11 cellular contexts compared by ENCODE assay signal in the genomic region with DNA sequence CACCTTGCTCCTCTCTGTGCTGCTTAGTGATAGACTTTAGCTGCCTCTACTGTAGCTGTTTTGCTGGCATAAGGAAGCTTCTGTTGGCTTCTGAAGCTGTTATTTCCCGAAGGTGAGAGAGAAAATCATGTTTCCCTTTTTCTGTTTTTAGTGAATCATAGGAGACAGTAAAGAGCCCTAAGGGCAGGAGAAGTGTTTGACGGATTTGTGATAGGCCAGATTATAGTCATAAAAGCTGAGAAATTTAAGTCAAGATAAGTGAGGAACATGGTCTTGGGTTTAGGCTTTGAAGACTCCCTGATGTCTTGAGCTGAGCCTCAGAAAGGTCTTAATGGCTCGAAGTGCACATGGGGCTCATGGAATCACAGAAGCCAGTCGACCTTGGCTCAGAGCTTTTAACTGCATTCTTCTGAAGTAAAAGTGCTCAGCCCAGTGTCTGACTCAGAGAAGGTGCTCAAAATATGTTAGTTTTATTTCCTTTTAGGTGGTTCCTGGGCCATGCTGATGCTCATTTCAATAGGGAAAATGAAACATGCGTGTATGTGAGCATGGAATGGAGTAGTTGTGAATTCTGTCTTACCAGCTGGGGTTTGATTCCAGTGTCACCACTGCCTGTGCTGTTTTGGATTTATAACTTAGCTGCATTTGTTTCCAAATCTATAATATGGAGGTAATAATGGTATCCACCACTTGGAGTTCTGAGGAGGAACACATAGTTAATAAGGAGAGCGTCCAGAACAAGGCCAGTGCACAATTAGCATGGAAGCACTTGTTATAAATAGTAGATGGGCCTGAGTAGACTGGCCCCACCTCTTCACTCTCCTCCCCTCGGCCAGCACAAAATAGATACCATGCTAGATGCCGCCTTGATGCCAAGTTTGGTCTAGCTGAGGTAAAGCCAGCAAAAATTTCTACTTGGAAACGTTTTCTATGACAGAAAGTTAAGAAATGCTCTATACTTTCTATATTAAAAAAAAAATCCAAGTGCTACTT.
DNase-seq lines count a peak whose midpoint lies in the region; ATAC-seq and TF ChIP-seq lines count a peak whose summit lies in the region.
"Had no signal": no experiment of that assay in that cellular context is flagged by ENCODE, and none has a peak within 500 bp of the region (broad histone marks: within the 10 kb centered on the region; RNA-seq: fewer than 3 reads in every experiment).

No MANE protein-coding gene starts in this region.

- H2AFZ ChIP-seq in GM23338, result no peak overlapping the region

- peaks cover 8% of the 10 kb centered on the region; the same call in 1 of the 2 replicates for H3K9me2 ChIP-seq in GM23338 (ENCODE audit: insufficient read depth)

- no peaks in the 10 kb centered on the region; the same call in 1 of the 2 replicates for H3F3A ChIP-seq in GM23338 (replicated peaks; ENCODE audit: low read depth)

- H4K20me1 ChIP-seq in GM23338 (replicated peaks; ENCODE audit: insufficient read depth), result no peaks in the 10 kb centered on the region

- peaks cover 49% of the 10 kb centered on the region for H3K4me1 Mint-ChIP-seq in GM23338
- peaks cover 34% of the 10 kb centered on the region for H3K4me1 Mint-ChIP-seq in central memory CD8-positive, alpha-beta T cell

- no peak for TF ChIP-seq POLR2A in gastrocnemius medialis (IDR thresholded peaks at IDR 0.05)

- intact Hi-C loops in gastrocnemius medialis (cut with DNase I; ENCODE audit: low total_unique reads), result no loop called here

- TF ChIP-seq CTCF in GM23338 (conservative IDR thresholded peaks at IDR 0.05; ENCODE audit: low read depth in 2 of 2), result no peak
- peak in 1 of 5 experiments; percentile 20 for TF ChIP-seq CTCF in gastrocnemius medialis (IDR thresholded peaks at IDR 0.05 in 4 of 5, conservative IDR thresholded peaks at IDR 0.05 in 1 of 5)

- H3K4me3 ChIP-seq in GM23338 (no peak overlapping the region), gastrocnemius medialis (peak overlapping the region in 1 of 4 donors; percentile 14)

- H3K4me1 ChIP-seq in GM23338 (ENCODE audit: insufficient read depth) (peaks cover 44% of the 10 kb centered on the region), gastrocnemius medialis (peaks cover 98 to 99% of the 10 kb centered on the region in 2 donors)

- DNase-seq in GM23338 (ENCODE audit: low spot score) (no peak), islet precursor cell (peak; percentile 78), gastrocnemius medialis (no peak), T-helper 1 cell (no peak), nucleus accumbens (lab: John Stamatoyannopoulos, UW) (no peak), mesenteric fat pad (ENCODE audit: low spot score) (no peak)
- no peak for DNase-seq in central memory CD8-positive, alpha-beta T cell (ENCODE audit: low spot score in 2 of 2)
- DNase-seq in activated CD8-positive, alpha-beta memory T cell treated with anti-CD3 and anti-CD28 coated beads for 24 hours, result no peak
- DNase-seq: activated T-cell treated with anti-CD3 and anti-CD28 coated beads, Interleukin-2, amount 50 U/mL, for 24 hours; amniotic stem cell; Kasumi-1 had no signal

- H3K36me3 ChIP-seq in GM23338 (ENCODE audit: insufficient read depth) (no peaks in the 10 kb centered on the region), gastrocnemius medialis (no peaks in the 10 kb centered on the region)

- H3K4me3 Mint-ChIP-seq in GM23338, result no peak overlapping the region
- no peak overlapping the region for H3K4me3 Mint-ChIP-seq in central memory CD8-positive, alpha-beta T cell
- H3K4me3 Mint-ChIP-seq: activated T-cell treated with anti-CD3 and anti-CD28 coated beads, Interleukin-2, amount 50 U/mL, for 24 hours had no signal

- no peaks in the 10 kb centered on the region for H3K27me3 ChIP-seq in GM23338 (ENCODE audit: insufficient read depth)
- H3K27me3 ChIP-seq in gastrocnemius medialis, result no peaks in the 10 kb centered on the region

- in situ Hi-C loops in gastrocnemius medialis (cut with MboI; ENCODE audit: low sequenced_read_pairs in 4 of 4), result loop anchor here in 3 of 4 donors (10.0 to 25.0 kb wide), 4 partner anchors 91 to 176 kb away; a partner anchor contains a TSS

- H3K27ac ChIP-seq in GM23338 (ENCODE audit: low read depth) (peak overlapping the region; percentile 64), gastrocnemius medialis (peak overlapping the region; percentile 90 to 96 (median 91))

- H3K4me2 ChIP-seq in GM23338, result peak overlapping the region; percentile 66; the same call in 1 of the 2 replicates

- H3K9me3 Mint-ChIP-seq in GM23338, result no peaks in the 10 kb centered on the region
- no peaks in the 10 kb centered on the region for H3K9me3 Mint-ChIP-seq in central memory CD8-positive, alpha-beta T cell
- H3K9me3 Mint-ChIP-seq: activated T-cell treated with anti-CD3 and anti-CD28 coated beads, Interleukin-2, amount 50 U/mL, for 24 hours had no signal

- peaks cover 4% of the 10 kb centered on the region; the same call in 1 of the 3 replicates for H3K36me3 Mint-ChIP-seq in GM23338 (ENCODE audit: low read depth)
- peaks cover 2% of the 10 kb centered on the region for H3K36me3 Mint-ChIP-seq in central memory CD8-positive, alpha-beta T cell (ENCODE audit: insufficient read depth)

- no peaks in the 10 kb centered on the region for H3K9me3 ChIP-seq in gastrocnemius medialis

- H3K79me2 ChIP-seq in GM23338 (replicated peaks; ENCODE audit: insufficient read depth), result peaks cover 74% of the 10 kb centered on the region

- ATAC-seq in GM23338 (no peak), gastrocnemius medialis (no peak)
- ATAC-seq in central memory CD8-positive, alpha-beta T cell (replicated peaks; ENCODE audit: extremely low read depth, poor library complexity, severe bottlenecking), result no peak

- peaks cover 5% of the 10 kb centered on the region for H3K27me3 Mint-ChIP-seq in GM23338 (ENCODE audit: insufficient read depth, low read depth, poor library complexity)
- H3K27me3 Mint-ChIP-seq in central memory CD8-positive, alpha-beta T cell, result no peaks in the 10 kb centered on the region
- H3K27me3 Mint-ChIP-seq: activated T-cell treated with anti-CD3 and anti-CD28 coated beads, Interleukin-2, amount 50 U/mL, for 24 hours had no signal

- no peak overlapping the region; the same call in 1 of the 2 replicates for H3K27ac Mint-ChIP-seq in GM23338
- H3K27ac Mint-ChIP-seq in central memory CD8-positive, alpha-beta T cell (ENCODE audit: low read depth), result peak overlapping the region; percentile 61
- H3K27ac Mint-ChIP-seq: activated T-cell treated with anti-CD3 and anti-CD28 coated beads, Interleukin-2, amount 50 U/mL, for 24 hours had no signal

TF ChIP-seq in GM23338, 12 proteins besides CTCF, POLR2A, EP300 and RAD21 (continues in another document):
- TF ChIP-seq, protein P1, sequence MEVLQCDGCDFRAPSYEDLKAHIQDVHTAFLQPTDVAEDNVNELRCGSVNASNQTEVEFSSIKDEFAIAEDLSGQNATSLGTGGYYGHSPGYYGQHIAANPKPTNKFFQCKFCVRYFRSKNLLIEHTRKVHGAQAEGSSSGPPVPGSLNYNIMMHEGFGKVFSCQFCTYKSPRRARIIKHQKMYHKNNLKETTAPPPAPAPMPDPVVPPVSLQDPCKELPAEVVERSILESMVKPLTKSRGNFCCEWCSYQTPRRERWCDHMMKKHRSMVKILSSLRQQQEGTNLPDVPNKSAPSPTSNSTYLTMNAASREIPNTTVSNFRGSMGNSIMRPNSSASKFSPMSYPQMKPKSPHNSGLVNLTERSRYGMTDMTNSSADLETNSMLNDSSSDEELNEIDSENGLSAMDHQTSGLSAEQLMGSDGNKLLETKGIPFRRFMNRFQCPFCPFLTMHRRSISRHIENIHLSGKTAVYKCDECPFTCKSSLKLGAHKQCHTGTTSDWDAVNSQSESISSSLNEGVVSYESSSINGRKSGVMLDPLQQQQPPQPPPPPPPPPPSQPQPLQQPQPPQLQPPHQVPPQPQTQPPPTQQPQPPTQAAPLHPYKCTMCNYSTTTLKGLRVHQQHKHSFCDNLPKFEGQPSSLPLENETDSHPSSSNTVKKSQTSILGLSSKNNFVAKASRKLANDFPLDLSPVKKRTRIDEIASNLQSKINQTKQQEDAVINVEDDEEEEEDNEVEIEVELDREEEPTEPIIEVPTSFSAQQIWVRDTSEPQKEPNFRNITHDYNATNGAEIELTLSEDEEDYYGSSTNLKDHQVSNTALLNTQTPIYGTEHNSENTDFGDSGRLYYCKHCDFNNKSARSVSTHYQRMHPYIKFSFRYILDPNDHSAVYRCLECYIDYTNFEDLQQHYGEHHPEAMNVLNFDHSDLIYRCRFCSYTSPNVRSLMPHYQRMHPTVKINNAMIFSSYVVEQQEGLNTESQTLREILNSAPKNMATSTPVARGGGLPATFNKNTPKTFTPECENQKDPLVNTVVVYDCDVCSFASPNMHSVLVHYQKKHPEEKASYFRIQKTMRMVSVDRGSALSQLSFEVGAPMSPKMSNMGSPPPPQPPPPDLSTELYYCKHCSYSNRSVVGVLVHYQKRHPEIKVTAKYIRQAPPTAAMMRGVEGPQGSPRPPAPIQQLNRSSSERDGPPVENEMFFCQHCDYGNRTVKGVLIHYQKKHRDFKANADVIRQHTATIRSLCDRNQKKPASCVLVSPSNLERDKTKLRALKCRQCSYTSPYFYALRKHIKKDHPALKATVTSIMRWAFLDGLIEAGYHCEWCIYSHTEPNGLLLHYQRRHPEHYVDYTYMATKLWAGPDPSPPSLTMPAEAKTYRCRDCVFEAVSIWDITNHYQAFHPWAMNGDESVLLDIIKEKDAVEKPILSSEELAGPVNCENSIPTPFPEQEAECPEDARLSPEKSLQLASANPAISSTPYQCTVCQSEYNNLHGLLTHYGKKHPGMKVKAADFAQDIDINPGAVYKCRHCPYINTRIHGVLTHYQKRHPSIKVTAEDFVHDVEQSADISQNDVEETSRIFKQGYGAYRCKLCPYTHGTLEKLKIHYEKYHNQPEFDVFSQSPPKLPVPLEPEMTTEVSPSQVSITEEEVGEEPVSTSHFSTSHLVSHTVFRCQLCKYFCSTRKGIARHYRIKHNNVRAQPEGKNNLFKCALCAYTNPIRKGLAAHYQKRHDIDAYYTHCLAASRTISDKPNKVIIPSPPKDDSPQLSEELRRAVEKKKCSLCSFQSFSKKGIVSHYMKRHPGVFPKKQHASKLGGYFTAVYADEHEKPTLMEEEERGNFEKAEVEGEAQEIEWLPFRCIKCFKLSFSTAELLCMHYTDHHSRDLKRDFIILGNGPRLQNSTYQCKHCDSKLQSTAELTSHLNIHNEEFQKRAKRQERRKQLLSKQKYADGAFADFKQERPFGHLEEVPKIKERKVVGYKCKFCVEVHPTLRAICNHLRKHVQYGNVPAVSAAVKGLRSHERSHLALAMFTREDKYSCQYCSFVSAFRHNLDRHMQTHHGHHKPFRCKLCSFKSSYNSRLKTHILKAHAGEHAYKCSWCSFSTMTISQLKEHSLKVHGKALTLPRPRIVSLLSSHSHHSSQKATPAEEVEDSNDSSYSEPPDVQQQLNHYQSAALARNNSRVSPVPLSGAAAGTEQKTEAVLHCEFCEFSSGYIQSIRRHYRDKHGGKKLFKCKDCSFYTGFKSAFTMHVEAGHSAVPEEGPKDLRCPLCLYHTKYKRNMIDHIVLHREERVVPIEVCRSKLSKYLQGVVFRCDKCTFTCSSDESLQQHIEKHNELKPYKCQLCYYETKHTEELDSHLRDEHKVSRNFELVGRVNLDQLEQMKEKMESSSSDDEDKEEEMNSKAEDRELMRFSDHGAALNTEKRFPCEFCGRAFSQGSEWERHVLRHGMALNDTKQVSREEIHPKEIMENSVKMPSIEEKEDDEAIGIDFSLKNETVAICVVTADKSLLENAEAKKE (CRISPR knock-in tag; IDR thresholded peaks at IDR 0.05), result no peak
- TF ChIP-seq EZH2phosphoT487 (IDR thresholded peaks at IDR 0.05; ENCODE audit: unreplicated experiment) (no peak), STAT1 (IDR thresholded peaks at IDR 0.05; ENCODE audit: unreplicated experiment) (no peak)
